ENCODE assay signal across 27 cellular contexts in genomic region chr2:99492721-99493120, GRCh38.
"Had no signal": no experiment of that assay in that cellular context is flagged by ENCODE, and none has a peak within 500 bp of the region (broad histone marks: within the 10 kb centered on the region; RNA-seq: fewer than 3 reads in every experiment).

No MANE protein-coding gene starts in this region.

- H3K27ac ChIP-seq: adrenal gland, body of pancreas, breast epithelium, SJCRH30, SK-N-MC, WERI-Rb-1 had no signal

- H3K36me3 Mint-ChIP-seq: activated naive CD8-positive, alpha-beta T cell treated with anti-CD3 and anti-CD28 coated beads, Interleukin-2, amount 10 ng/mL, durations not matched to agents 7 days and 5 days had no signal

- H3K27ac Mint-ChIP-seq: activated CD4-positive, alpha-beta T cell treated with anti-CD3 and anti-CD28 coated beads, Interleukin-2, amount 10 ng/mL, durations not matched to agents 24 days and 14 days; activated naive CD4-positive, alpha-beta T cell treated with anti-CD3 and anti-CD28 coated beads, Interleukin-2, amount 10 ng/mL, durations not matched to agents 7 days and 5 days; activated naive CD8-positive, alpha-beta T cell treated with anti-CD3 and anti-CD28 coated beads, Interleukin-2, amount 10 ng/mL, durations not matched to agents 7 days and 5 days; activated T-helper 1 cell treated with anti-CD3 and anti-CD28 coated beads, Interleukin-12 subunit alpha, Interleukin-12 subunit beta, Interleukin-2, Interleukin-4 antibody, amounts not matched to agents 30 ng/mL and 10 ng/mL and 1 ng/mL, durations not matched to agents 14 hours and 24 hours and 36 hours had no signal

- DNase-seq: activated CD4-positive, alpha-beta T cell treated with anti-CD3 and anti-CD28 coated beads, Interleukin-2, amount 10 ng/mL, durations not matched to agents 24 days and 14 days; activated CD4-positive, alpha-beta T cell treated with anti-CD3 and anti-CD28 coated beads, Interleukin-2, amount 50 U/mL, for 4 hours; activated CD8-positive, alpha-beta memory T cell treated with anti-CD3 and anti-CD28 coated beads, Interleukin-2, amount 50 U/mL, for 4 hours; activated gamma-delta T cell treated with Interleukin-2 at 50 U/mL for 16 hours; activated naive CD4-positive, alpha-beta T cell treated with anti-CD3 and anti-CD28 coated beads, Interleukin-2, amount 10 ng/mL, durations not matched to agents 7 days and 5 days; activated naive CD8-positive, alpha-beta T cell treated with anti-CD3 and anti-CD28 coated beads, Interleukin-2, amount 10 ng/mL, durations not matched to agents 7 days and 5 days; activated T-cell treated with anti-CD3 and anti-CD28 coated beads for 4 hours; activated T-cell treated with anti-CD3 and anti-CD28 coated beads, Interleukin-2, amount 50 U/mL, for 4 hours; adrenal gland; body of pancreas; NCI-H1092 treated with DMSO at 0.1 percent for 48 hours; NCI-H1417; NCI-H146; NCI-H187; NCI-H2029 treated with DMSO at 0.1 percent for 48 hours; NCI-H2107; NCI-H2171; NCI-H510A; NCI-H526; SHP77; SJCRH30; T1000; WERI-Rb-1 had no signal

- H3K27me3 ChIP-seq: adrenal gland, body of pancreas, breast epithelium had no signal

- H3K36me3 ChIP-seq: adrenal gland, breast epithelium, SJCRH30, WERI-Rb-1 had no signal

- H3K4me3 ChIP-seq: adrenal gland, body of pancreas, breast epithelium, SJCRH30, SK-N-MC had no signal

- H3K4me3 Mint-ChIP-seq: activated CD4-positive, alpha-beta T cell treated with anti-CD3 and anti-CD28 coated beads, Interleukin-2, amount 10 ng/mL, durations not matched to agents 24 days and 14 days; activated naive CD4-positive, alpha-beta T cell treated with anti-CD3 and anti-CD28 coated beads, Interleukin-2, amount 10 ng/mL, durations not matched to agents 7 days and 5 days; activated naive CD8-positive, alpha-beta T cell treated with anti-CD3 and anti-CD28 coated beads, Interleukin-2, amount 10 ng/mL, durations not matched to agents 7 days and 5 days; activated T-cell treated with anti-CD3 and anti-CD28 coated beads, Interleukin-2, amount 50 U/mL, for 4 hours; activated T-helper 1 cell treated with anti-CD3 and anti-CD28 coated beads, Interleukin-12 subunit alpha, Interleukin-12 subunit beta, Interleukin-2, Interleukin-4 antibody, amounts not matched to agents 30 ng/mL and 10 ng/mL and 1 ng/mL, durations not matched to agents 14 hours and 24 hours and 36 hours had no signal

- ATAC-seq: activated T-cell treated with anti-CD3 and anti-CD28 coated beads, Interleukin-2, amount 50 U/mL, for 4 hours; body of pancreas; Panc1 had no signal

- H3K9me3 ChIP-seq: adrenal gland, body of pancreas, breast epithelium, SJCRH30 had no signal

- H3K4me1 ChIP-seq: breast epithelium had no signal

- H3K9me3 Mint-ChIP-seq: activated CD4-positive, alpha-beta T cell treated with anti-CD3 and anti-CD28 coated beads, Interleukin-2, amount 10 ng/mL, durations not matched to agents 24 days and 14 days; activated naive CD4-positive, alpha-beta T cell treated with anti-CD3 and anti-CD28 coated beads, Interleukin-2, amount 10 ng/mL, durations not matched to agents 7 days and 5 days; activated naive CD8-positive, alpha-beta T cell treated with anti-CD3 and anti-CD28 coated beads, Interleukin-2, amount 10 ng/mL, durations not matched to agents 7 days and 5 days; activated T-cell treated with anti-CD3 and anti-CD28 coated beads, Interleukin-2, amount 50 U/mL, for 4 hours; activated T-helper 1 cell treated with anti-CD3 and anti-CD28 coated beads, Interleukin-12 subunit alpha, Interleukin-12 subunit beta, Interleukin-2, Interleukin-4 antibody, amounts not matched to agents 30 ng/mL and 10 ng/mL and 1 ng/mL, durations not matched to agents 14 hours and 24 hours and 36 hours had no signal
